ENCODE assay signal across 23 cellular contexts in the genomic region with DNA sequence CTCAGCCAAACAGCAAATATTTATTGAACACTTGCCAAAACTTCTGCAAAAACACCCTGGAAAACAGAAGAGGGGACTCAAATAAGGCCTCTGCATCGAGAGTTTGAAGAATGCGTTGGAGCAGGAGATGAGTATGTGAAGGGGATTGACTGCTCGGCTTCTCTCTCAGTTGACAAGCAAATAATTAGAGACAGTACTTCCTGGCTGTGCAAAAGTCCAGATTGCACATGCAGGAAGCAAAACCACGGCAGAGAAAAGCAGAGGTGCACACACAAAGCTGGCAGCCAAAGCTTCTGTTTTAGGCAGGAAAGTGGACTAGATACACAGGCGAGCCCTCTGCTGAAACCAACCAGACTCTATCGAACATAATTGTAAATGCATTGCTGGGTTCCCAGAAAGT.
"Had no signal": no experiment of that assay in that cellular context is flagged by ENCODE, and none has a peak within 500 bp of the region (broad histone marks: within the 10 kb centered on the region; RNA-seq: fewer than 3 reads in every experiment).

No MANE protein-coding gene starts in this region.

- H3K4me1 Mint-ChIP-seq: activated B cell treated with CpG ODN at 0.5 μM for 24 hours; activated CD4-positive, alpha-beta T cell treated with anti-CD3 and anti-CD28 coated beads, Interleukin-2, amount 10 ng/mL, durations not matched to agents 24 days and 14 days; T-helper 17 cell had no signal

- H3K36me3 ChIP-seq: adrenal gland, SJSA1 had no signal

- H3K4me3 ChIP-seq: adrenal gland, SJSA1 had no signal

- H3K27ac ChIP-seq: adrenal gland, SJSA1 had no signal

- H3K27ac Mint-ChIP-seq: activated B cell treated with CpG ODN at 0.5 μM for 24 hours; activated CD4-positive, alpha-beta T cell treated with anti-CD3 and anti-CD28 coated beads, Interleukin-2, amount 10 ng/mL, durations not matched to agents 24 days and 14 days; activated naive CD8-positive, alpha-beta T cell treated with anti-CD3 and anti-CD28 coated beads, Interleukin-2, amount 10 ng/mL, durations not matched to agents 7 days and 5 days; T-helper 17 cell had no signal

- H3K27me3 Mint-ChIP-seq: activated B cell treated with CpG ODN at 0.5 μM for 24 hours, T-helper 17 cell had no signal

- H3K9me3 Mint-ChIP-seq: activated CD4-positive, alpha-beta T cell treated with anti-CD3 and anti-CD28 coated beads, Interleukin-2, amount 10 ng/mL, durations not matched to agents 24 days and 14 days had no signal

- H3K4me3 Mint-ChIP-seq: activated B cell treated with CpG ODN at 0.5 μM for 24 hours; activated CD4-positive, alpha-beta T cell treated with anti-CD3 and anti-CD28 coated beads, Interleukin-2, amount 10 ng/mL, durations not matched to agents 24 days and 14 days; activated naive CD8-positive, alpha-beta T cell treated with anti-CD3 and anti-CD28 coated beads, Interleukin-2, amount 10 ng/mL, durations not matched to agents 7 days and 5 days; T-helper 17 cell had no signal

- DNase-seq: activated B cell treated with CpG ODN at 0.5 μM for 24 hours; activated CD4-positive, alpha-beta T cell treated with anti-CD3 and anti-CD28 coated beads for 1 hour; activated CD4-positive, alpha-beta T cell treated with anti-CD3 and anti-CD28 coated beads, Interleukin-2, amount 10 ng/mL, durations not matched to agents 24 days and 14 days; activated CD4-positive, alpha-beta T cell treated with anti-CD3 and anti-CD28 coated beads, Interleukin-2, amount 50 U/mL, for 48 hours; activated naive CD4-positive, alpha-beta T cell treated with anti-CD3 and anti-CD28 coated beads, Interleukin-2, amount 50 U/mL, for 16 hours; activated naive CD8-positive, alpha-beta T cell treated with anti-CD3 and anti-CD28 coated beads, Interleukin-2, amount 10 ng/mL, durations not matched to agents 7 days and 5 days; adrenal gland; anterior cingulate cortex; cerebellar nuclear complex; MM.1S; NCI-H1105 treated with DMSO at 0.1 percent for 48 hours; NCI-H146; NCI-H187 treated with DMSO at 0.1 percent for 48 hours; NCI-H2081 treated with DMSO at 0.1 percent for 48 hours; NCI-H2171; NCI-H2227 treated with DMSO at 0.1 percent for 48 hours; NCI-H510A; NCI-H526 treated with DMSO at 0.1 percent for 48 hours; NCI-H82; SHP77; T-helper 17 cell; T-helper 9 cell had no signal

- ATAC-seq: T-helper 17 cell had no signal
